32 cellular contexts compared by ENCODE assay signal in genomic region chr1:23276531-23276930, GRCh38. TPM values are rescaled to one million over a fixed set of nuclear protein-coding genes. Genes with fewer than 3 reads are reported as not detected.
"Had no signal": no experiment of that assay in that cellular context is flagged by ENCODE, and none has a peak within 500 bp of the region (broad histone marks: within the 10 kb centered on the region; RNA-seq: fewer than 3 reads in every experiment).

No MANE protein-coding gene starts in this region.

- ATAC-seq: activated naive CD8-positive, alpha-beta T cell treated with anti-CD3 and anti-CD28 coated beads, Interleukin-2, amount 50 U/mL, for 24 hours; activated T-cell treated with anti-CD3 and anti-CD28 coated beads, Interleukin-2, amount 50 U/mL, for 4 hours; PC-3 had no signal

- DNase-seq: activated B cell treated with CpG ODN at 0.5 μM for 24 hours; activated CD4-positive, alpha-beta memory T cell treated with anti-CD3 and anti-CD28 coated beads for 36 hours; activated CD4-positive, alpha-beta T cell treated with anti-CD3 and anti-CD28 coated beads for 4 hours; activated CD4-positive, alpha-beta T cell treated with anti-CD3 and anti-CD28 coated beads, Interleukin-2, amount 50 U/mL, for 1 hour; activated CD4-positive, CD25-positive, alpha-beta regulatory T cell treated with anti-CD3 and anti-CD28 coated beads, Interleukin-2, amount 50 U/mL, for 72 hours; activated CD8-positive, alpha-beta memory T cell treated with anti-CD3 and anti-CD28 coated beads, Interleukin-2, amount 50 U/mL, for 4 hours; activated effector memory CD4-positive, alpha-beta T cell treated with Interleukin-2 at 50 U/mL for 16 hours; activated naive CD4-positive, alpha-beta T cell treated with anti-CD3 and anti-CD28 coated beads, Interleukin-2, amount 10 ng/mL, durations not matched to agents 7 days and 5 days; activated naive CD8-positive, alpha-beta T cell treated with anti-CD3 and anti-CD28 coated beads, Interleukin-2, amount 50 U/mL, for 24 hours; activated T-cell treated with anti-CD3 and anti-CD28 coated beads for 4 hours; activated T-cell treated with anti-CD3 and anti-CD28 coated beads, Interleukin-2, amount 50 U/mL, for 4 hours; anterior cingulate cortex; caudate nucleus; cerebellar nuclear complex; Karpas-422; NCI-H1105; NCI-H1417 treated with DMSO at 0.1 percent for 48 hours; NCI-H187 treated with DMSO at 0.1 percent for 48 hours; NCI-H2081; NCI-H510A; NCI-H526; NCI-H748 treated with DMSO at 0.1 percent for 48 hours; NK-92 treated with Interleukin-12 subunit alpha and Interleukin-12 subunit beta, amount 100 ng/mL, for 24 hours; PC-3; Right ventricle myocardium superior had no signal

- H3K27ac ChIP-seq: SK-N-MC, VCaP had no signal

- FAIRE-seq: bronchial epithelial cell, colon, RCC 7860, TTC549 had no signal

- H3K4me3 ChIP-seq: SK-N-MC had no signal

RNA-seq across cellular contexts. Expression of gene HTR1D, which starts 59.2 kb away (rescaled TPM):
- total RNA-seq: activated B cell treated with CpG ODN at 0.5 μM for 24 hours; activated CD4-positive, alpha-beta memory T cell treated with anti-CD3 and anti-CD28 coated beads for 36 hours; activated T-cell treated with anti-CD3 and anti-CD28 coated beads, Interleukin-2, amount 50 U/mL, for 4 hours; activated T-helper 1 cell treated with anti-CD3 and anti-CD28 coated beads, Interleukin-12 subunit alpha, Interleukin-12 subunit beta, Interleukin-2, Interleukin-4 antibody, amounts not matched to agents 30 ng/mL and 10 ng/mL and 1 ng/mL, durations not matched to agents 14 hours and 24 hours and 36 hours; Right ventricle myocardium superior had no signal
